11 cellular contexts compared by ENCODE assay signal in genomic region chr9:135888766-135889394, GRCh38. TPM values are rescaled to one million over a fixed set of nuclear protein-coding genes. Genes with fewer than 3 reads are reported as not detected.
A peak's percentile ranks its signal among the peaks of the same experiment; 100 is the strongest.
DNase-seq lines count a peak whose midpoint lies in the region; ATAC-seq and TF ChIP-seq lines count a peak whose summit lies in the region.
"Had no signal": no experiment of that assay in that cellular context is flagged by ENCODE, and none has a peak within 500 bp of the region (broad histone marks: within the 10 kb centered on the region; RNA-seq: fewer than 3 reads in every experiment).

No MANE protein-coding gene starts in this region.

- H2BK12ac ChIP-seq in trophoblast cell (ENCODE audit: low read length), result no peak overlapping the region

- no peak for ATAC-seq in stimulated activated memory B cell treated with anti-CD40 and anti-IgM and Interleukin-4, amounts not matched to agents 10 μg/mL and 1 μg/mL and 100 μg/mL, for 72 hours

- H3K4me3 ChIP-seq in endodermal cell (ENCODE audit: low read length) (no peak overlapping the region), trophoblast cell (ENCODE audit: low read depth, low read length) (no peak overlapping the region)
- H3K4me3 ChIP-seq: transverse colon had no signal

- H3K4me2 ChIP-seq in trophoblast cell (ENCODE audit: low read length), result no peak overlapping the region

- H3K18ac ChIP-seq in trophoblast cell (ENCODE audit: low read length), result peak overlapping the region; percentile 28

- DNase-seq in NCI-H146 (lab: John Stamatoyannopoulos, UW), result peak; percentile 24
- DNase-seq in NCI-H146 treated with DMSO at 0.1 percent for 48 hours (lab: John Stamatoyannopoulos, UW; ENCODE audit: unreplicated experiment), result no peak
- DNase-seq in NCI-H2171 (lab: John Stamatoyannopoulos, UW), result peak; percentile 67
- no peak for DNase-seq in endodermal cell
- DNase-seq in trophoblast cell, result no peak
- DNase-seq in hypothalamus (lab: John Stamatoyannopoulos, UW), result no peak
- no peak for DNase-seq in caudate nucleus (lab: John Stamatoyannopoulos, UW)
- DNase-seq: naive B cell, NCI-H187, transverse colon had no signal

- no peak overlapping the region for H3K23ac ChIP-seq in trophoblast cell (ENCODE audit: low read length)

- H3K79me1 ChIP-seq in trophoblast cell (ENCODE audit: low read length), result no peaks in the 10 kb centered on the region

- H3K9ac ChIP-seq in endodermal cell (ENCODE audit: extremely low read depth, low read length, poor library complexity, severe bottlenecking) (no peak overlapping the region), trophoblast cell (ENCODE audit: low read length) (no peak overlapping the region)

- H3K9me3 Mint-ChIP-seq in endodermal cell, result no peaks in the 10 kb centered on the region
- H3K9me3 Mint-ChIP-seq in stimulated activated memory B cell treated with anti-CD40 and anti-IgM and Interleukin-4, amounts not matched to agents 10 μg/mL and 1 μg/mL and 100 μg/mL, for 72 hours, result no peaks in the 10 kb centered on the region
- H3K9me3 Mint-ChIP-seq: naive B cell had no signal

- peak overlapping the region; percentile 74 for H3K4ac ChIP-seq in trophoblast cell (ENCODE audit: low read depth, low read length)

- H3K4me1 ChIP-seq in endodermal cell (ENCODE audit: control insufficient read depth, insufficient read depth, low read length) (peaks cover 24% of the 10 kb centered on the region), trophoblast cell (ENCODE audit: control insufficient read depth in 1 of 2, insufficient read depth in 2 of 2, low read length in 2 of 2) (peaks cover 47% of the 10 kb centered on the region in 2 experiments)

- peaks cover 25% of the 10 kb centered on the region for H3K79me2 ChIP-seq in trophoblast cell (ENCODE audit: control insufficient read depth, insufficient read depth, low read length, poor library complexity)

- 93% methylated on average over 2 to 13 of the region's 13 CpGs for WGBS in endodermal cell (ENCODE audit: insufficient coverage in 1 of 2, insufficient read length in 1 of 2), 2 experiments
- WGBS in trophoblast cell (ENCODE audit: extremely low coverage, insufficient coverage, insufficient read length), result no CpG with 5 or more reads among the region's 13 CpGs

- no peaks in the 10 kb centered on the region for H3K36me3 ChIP-seq in endodermal cell (ENCODE audit: control insufficient read depth, insufficient read depth, low read length)
- no peaks in the 10 kb centered on the region for H3K36me3 ChIP-seq in trophoblast cell (ENCODE audit: control insufficient read depth in 1 of 2, insufficient read depth in 2 of 2, low read length in 2 of 2)
- H3K36me3 ChIP-seq: transverse colon had no signal

- no peaks in the 10 kb centered on the region for H3K36me3 Mint-ChIP-seq in endodermal cell (ENCODE audit: low read depth)
- H3K36me3 Mint-ChIP-seq in stimulated activated memory B cell treated with anti-CD40 and anti-IgM and Interleukin-4, amounts not matched to agents 10 μg/mL and 1 μg/mL and 100 μg/mL, for 72 hours, result peaks cover 5% of the 10 kb centered on the region
- H3K36me3 Mint-ChIP-seq: naive B cell had no signal

- no peak for TF ChIP-seq CTCF in endodermal cell (conservative IDR thresholded peaks at IDR 0.05)

- no peak overlapping the region for H2BK120ac ChIP-seq in trophoblast cell (ENCODE audit: insufficient read depth, low read length, poor library complexity)

- H3K9me3 ChIP-seq in endodermal cell (ENCODE audit: control insufficient read depth, low read length) (no peaks in the 10 kb centered on the region), trophoblast cell (ENCODE audit: insufficient read depth, low read depth, low read length) (peaks cover 3% of the 10 kb centered on the region)
- H3K9me3 ChIP-seq: transverse colon had no signal

- no peak overlapping the region for H2BK5ac ChIP-seq in trophoblast cell (ENCODE audit: low read depth, low read length, poor library complexity)

- H3K4me3 Mint-ChIP-seq in endodermal cell, result no peak overlapping the region
- H3K4me3 Mint-ChIP-seq in stimulated activated memory B cell treated with anti-CD40 and anti-IgM and Interleukin-4, amounts not matched to agents 10 μg/mL and 1 μg/mL and 100 μg/mL, for 72 hours, result no peak overlapping the region

- H2AK5ac ChIP-seq in trophoblast cell (ENCODE audit: low read length), result no peak overlapping the region

- H3K4me1 Mint-ChIP-seq in endodermal cell, result peaks cover 80% of the 10 kb centered on the region
- peaks cover 87% of the 10 kb centered on the region for H3K4me1 Mint-ChIP-seq in stimulated activated memory B cell treated with anti-CD40 and anti-IgM and Interleukin-4, amounts not matched to agents 10 μg/mL and 1 μg/mL and 100 μg/mL, for 72 hours

- no peaks in the 10 kb centered on the region for H3K27me3 Mint-ChIP-seq in endodermal cell (ENCODE audit: insufficient read depth)
- H3K27me3 Mint-ChIP-seq in stimulated activated memory B cell treated with anti-CD40 and anti-IgM and Interleukin-4, amounts not matched to agents 10 μg/mL and 1 μg/mL and 100 μg/mL, for 72 hours, result no peaks in the 10 kb centered on the region
- H3K27me3 Mint-ChIP-seq: naive B cell had no signal

- H2AFZ ChIP-seq in trophoblast cell (ENCODE audit: insufficient read depth, low read length, poor library complexity), result no peak overlapping the region

- H3K27ac Mint-ChIP-seq in endodermal cell, result peak overlapping the region; percentile 87
- H3K27ac Mint-ChIP-seq in stimulated activated memory B cell treated with anti-CD40 and anti-IgM and Interleukin-4, amounts not matched to agents 10 μg/mL and 1 μg/mL and 100 μg/mL, for 72 hours, result no peak overlapping the region

- peak overlapping the region; percentile 41 for H3K27ac ChIP-seq in endodermal cell (ENCODE audit: low read depth, low read length)
- H3K27ac ChIP-seq in trophoblast cell (ENCODE audit: low read depth, low read length), result no peak overlapping the region
- H3K27ac ChIP-seq in caudate nucleus (ENCODE audit: low read depth, low read length), result no peak overlapping the region
- H3K27ac ChIP-seq: transverse colon had no signal

- H4K8ac ChIP-seq in trophoblast cell (ENCODE audit: low read depth, low read length), result no peak overlapping the region

- H4K12ac ChIP-seq in trophoblast cell (ENCODE audit: low read depth, low read length), result no peak overlapping the region

- H3K14ac ChIP-seq in trophoblast cell (ENCODE audit: low read length), result no peak overlapping the region

- H3K27me3 ChIP-seq in endodermal cell (ENCODE audit: control insufficient read depth, insufficient read depth, low read length, poor library complexity, severe bottlenecking) (no peaks in the 10 kb centered on the region), trophoblast cell (ENCODE audit: insufficient read depth, low read length) (no peaks in the 10 kb centered on the region)
- H3K27me3 ChIP-seq: transverse colon had no signal

- no peak overlapping the region for H4K91ac ChIP-seq in trophoblast cell (ENCODE audit: low read depth, low read length)

RNA-seq across cellular contexts. Expression of gene CAMSAP1, which starts 18.5 kb away (rescaled TPM):
- total RNA-seq in endodermal cell, result 10 to 100 TPM; 40.1 to 43.1 TPM
- polyA plus RNA-seq in endodermal cell (2013, experiment 1 of 2), result 36.8 TPM
- 37.7 TPM for polyA plus RNA-seq in endodermal cell (2013, experiment 2 of 2)
- 19.7 and 20.9 TPM in 2 replicates for polyA plus RNA-seq in trophoblast cell (2013)

Comparison
In these comparisons a context has a peak if more than half of its experiments do, and no peak if none do; other contexts are left out.
1. DNase-seq: peak in NCI-H146 (single experiment) and NCI-H2171 (single experiment); none in NCI-H146 treated with DMSO at 0.1 percent for 48 hours (single experiment), endodermal cell (single experiment), trophoblast cell (0 of 2), hypothalamus (0 of 51) and caudate nucleus (0 of 61).